In the genomic region with DNA sequence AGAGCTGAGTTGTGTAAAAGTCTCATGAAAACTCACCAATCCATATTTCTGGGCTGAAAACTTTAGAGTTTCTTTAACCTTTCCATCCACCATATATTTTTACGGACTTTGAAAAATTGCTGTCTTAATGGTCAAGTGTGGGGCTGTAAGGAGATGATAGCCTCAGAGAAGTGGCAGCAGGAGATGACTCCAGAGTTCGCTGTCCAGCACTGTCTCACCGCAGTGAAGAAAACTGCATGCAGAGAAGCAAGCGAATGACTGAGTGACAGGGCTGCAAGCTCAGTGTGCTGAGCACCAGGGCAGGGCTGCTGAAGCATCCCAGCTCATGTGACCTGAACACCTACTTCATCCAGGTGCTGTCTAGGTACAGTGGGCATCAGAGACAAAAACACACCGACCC, we compare ENCODE assay signal across 26 cellular contexts.
"Had no signal": no experiment of that assay in that cellular context is flagged by ENCODE, and none has a peak within 500 bp of the region (broad histone marks: within the 10 kb centered on the region; RNA-seq: fewer than 3 reads in every experiment).

No MANE protein-coding gene starts in this region.

- H3K4me3 ChIP-seq: ovary, psoas muscle, right lobe of liver, sigmoid colon, stomach, thoracic aorta, thyroid gland, tibial nerve, upper lobe of left lung, vagina had no signal

- H3K27ac ChIP-seq: neutrophil, ovary, parathyroid adenoma, psoas muscle, right lobe of liver, sigmoid colon, stomach, thoracic aorta, thyroid gland, tibial nerve, upper lobe of left lung, vagina had no signal

- H3K4me1 ChIP-seq: parathyroid adenoma, psoas muscle, right lobe of liver, stomach, thyroid gland, tibial nerve, upper lobe of left lung, vagina had no signal

- DNase-seq: nephron progenitor cell; nucleus accumbens; ovary; posterior cingulate gyrus; psoas muscle; right cardiac atrium; right lobe of liver; sigmoid colon; small intestine; stimulated activated CD4-positive, alpha-beta T cell treated with anti-CD3 and anti-CD28 coated beads, Interleukin-15, amount 100 ng/mL, for 24 hours; stimulated activated CD4-positive, alpha-beta T cell treated with anti-CD3 and anti-CD28 coated beads, Interleukin-2, amount 100 ng/mL, for 24 hours; stimulated activated CD4-positive, alpha-beta T cell treated with anti-CD3 and anti-CD28 coated beads, Interleukin-2, amount 100 ng/mL, for 48 hours; stimulated activated CD4-positive, alpha-beta T cell treated with anti-CD3 and anti-CD28 coated beads, Interleukin-4, amount 100 ng/mL, for 24 hours; stimulated activated naive B cell treated with anti-CD40 and anti-IgM and Interleukin-4, amounts not matched to agents 10 μg/mL and 1 μg/mL and 100 μg/mL, for 72 hours; stimulated activated naive CD4-positive, alpha-beta T cell treated with Interleukin-2 at 50 U/mL for 16 hours; stomach; thyroid gland; trophoblast cell; upper lobe of left lung had no signal

- H2AFZ ChIP-seq: parathyroid adenoma had no signal

- H3K79me2 ChIP-seq: parathyroid adenoma had no signal

- H3K9me3 ChIP-seq: neutrophil, psoas muscle, right lobe of liver, thoracic aorta, thyroid gland, tibial nerve, upper lobe of left lung, vagina had no signal

- ATAC-seq: natural killer cell treated with Interleukin-12 subunit alpha and Interleukin-12 subunit beta and Interleukin-15 and Interleukin-18, amount 100 ng/mL, for 72 hours; psoas muscle; right cardiac atrium; right lobe of liver; stimulated activated effector memory CD8-positive, alpha-beta T cell treated with anti-CD3 and anti-CD28 coated beads, Interleukin-12 subunit alpha, Interleukin-12 subunit beta, amount 100 ng/mL, for 72 hours; stimulated activated naive B cell treated with anti-CD40 and anti-IgM and Interleukin-4, amounts not matched to agents 10 μg/mL and 1 μg/mL and 100 μg/mL, for 72 hours had no signal

- H3K36me3 ChIP-seq: neutrophil, ovary, right lobe of liver, sigmoid colon, stomach, thoracic aorta, thyroid gland, tibial nerve, upper lobe of left lung, vagina had no signal

- H3K27me3 ChIP-seq: neutrophil, ovary, right lobe of liver, sigmoid colon, stomach, thyroid gland, tibial nerve, upper lobe of left lung, vagina had no signal
